ENCODE assay signal across 33 cellular contexts in the genomic region with DNA sequence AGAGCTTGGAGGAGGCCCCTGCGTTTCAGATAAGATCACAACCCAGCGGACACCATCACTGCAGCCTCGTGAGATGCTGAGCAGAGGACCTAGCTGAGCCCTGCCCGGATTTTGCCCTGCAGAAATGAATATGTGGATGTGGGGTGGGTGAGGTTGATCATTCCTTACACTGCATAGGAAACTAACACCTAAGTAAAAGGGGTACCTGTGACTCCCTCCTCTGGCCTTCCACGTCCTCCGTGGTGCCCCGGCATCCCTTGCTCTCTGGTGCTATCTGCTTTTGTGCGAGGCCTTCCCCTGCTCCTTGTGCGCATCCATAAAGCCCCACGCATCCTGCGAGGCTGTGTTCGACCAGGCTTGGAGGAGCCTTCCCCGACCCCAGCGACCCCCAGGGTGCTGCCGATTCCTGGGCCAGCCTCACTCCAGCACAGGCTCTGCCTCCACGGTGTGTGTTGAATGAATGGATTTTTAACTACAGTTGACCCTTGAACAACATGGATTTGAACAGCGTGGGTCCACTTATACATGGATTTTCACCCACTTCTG. TPM values are rescaled to one million over a fixed set of nuclear protein-coding genes. Genes with fewer than 3 reads are reported as not detected.
"Had no signal": no experiment of that assay in that cellular context is flagged by ENCODE, and none has a peak within 500 bp of the region (broad histone marks: within the 10 kb centered on the region; RNA-seq: fewer than 3 reads in every experiment).

No MANE protein-coding gene starts in this region.

- H3K4me2 ChIP-seq: smooth muscle cell had no signal

- H3K9me3 ChIP-seq: ascending aorta, neutrophil, pancreas, prostate gland, stomach, thyroid gland had no signal

- H3K4me1 ChIP-seq: ascending aorta, pancreas, prostate gland, stomach had no signal

- H3K27ac Mint-ChIP-seq: activated naive CD4-positive, alpha-beta T cell treated with anti-CD3 and anti-CD28 coated beads, Interleukin-2, amount 10 ng/mL, durations not matched to agents 7 days and 5 days; activated naive CD8-positive, alpha-beta T cell treated with anti-CD3 and anti-CD28 coated beads, Interleukin-2, amount 10 ng/mL, durations not matched to agents 7 days and 5 days; memory B cell; natural killer cell; stimulated activated naive B cell treated with anti-CD40 and anti-IgM and Interleukin-4, amounts not matched to agents 10 μg/mL and 1 μg/mL and 100 μg/mL, for 72 hours; T-helper 1 cell treated with Interleukin-12 subunit alpha and Interleukin-12 subunit beta and Interleukin-4 antibody, amounts not matched to agents 30 μg/mL and 1 μg/mL, for 36 hours had no signal

- H3K36me3 Mint-ChIP-seq: activated naive CD4-positive, alpha-beta T cell treated with anti-CD3 and anti-CD28 coated beads, Interleukin-2, amount 10 ng/mL, durations not matched to agents 7 days and 5 days; activated naive CD8-positive, alpha-beta T cell treated with anti-CD3 and anti-CD28 coated beads, Interleukin-2, amount 10 ng/mL, durations not matched to agents 7 days and 5 days; memory B cell; natural killer cell had no signal

- ATAC-seq: activated CD4-positive, CD25-positive, alpha-beta regulatory T cell treated with anti-CD3 and anti-CD28 coated beads, Interleukin-2, amount 50 U/mL, for 24 hours; esophagus mucosa; left colon; natural killer cell; pancreas; stimulated activated naive B cell treated with anti-CD40 and anti-IgM and Interleukin-4, amounts not matched to agents 10 μg/mL and 1 μg/mL and 100 μg/mL, for 72 hours had no signal

- H3K36me3 ChIP-seq: ascending aorta, brain microvascular endothelial cell, neutrophil, pancreas, prostate gland, stomach, thyroid gland had no signal

- H3K9me3 Mint-ChIP-seq: activated naive CD8-positive, alpha-beta T cell treated with anti-CD3 and anti-CD28 coated beads, Interleukin-2, amount 10 ng/mL, durations not matched to agents 7 days and 5 days; memory B cell; natural killer cell; stimulated activated naive B cell treated with anti-CD40 and anti-IgM and Interleukin-4, amounts not matched to agents 10 μg/mL and 1 μg/mL and 100 μg/mL, for 72 hours; T-helper 1 cell treated with Interleukin-12 subunit alpha and Interleukin-12 subunit beta and Interleukin-4 antibody, amounts not matched to agents 30 μg/mL and 1 μg/mL, for 36 hours had no signal

- H3K4me1 Mint-ChIP-seq: activated naive CD4-positive, alpha-beta T cell treated with anti-CD3 and anti-CD28 coated beads, Interleukin-2, amount 10 ng/mL, durations not matched to agents 7 days and 5 days; activated naive CD8-positive, alpha-beta T cell treated with anti-CD3 and anti-CD28 coated beads, Interleukin-2, amount 10 ng/mL, durations not matched to agents 7 days and 5 days; memory B cell; natural killer cell; stimulated activated naive B cell treated with anti-CD40 and anti-IgM and Interleukin-4, amounts not matched to agents 10 μg/mL and 1 μg/mL and 100 μg/mL, for 72 hours had no signal

- H3K4me3 Mint-ChIP-seq: activated naive CD4-positive, alpha-beta T cell treated with anti-CD3 and anti-CD28 coated beads, Interleukin-2, amount 10 ng/mL, durations not matched to agents 7 days and 5 days; activated naive CD8-positive, alpha-beta T cell treated with anti-CD3 and anti-CD28 coated beads, Interleukin-2, amount 10 ng/mL, durations not matched to agents 7 days and 5 days; memory B cell; natural killer cell; stimulated activated naive B cell treated with anti-CD40 and anti-IgM and Interleukin-4, amounts not matched to agents 10 μg/mL and 1 μg/mL and 100 μg/mL, for 72 hours; T-helper 1 cell treated with Interleukin-12 subunit alpha and Interleukin-12 subunit beta and Interleukin-4 antibody, amounts not matched to agents 30 μg/mL and 1 μg/mL, for 36 hours had no signal

- H3K27ac ChIP-seq: ascending aorta, brain microvascular endothelial cell, neutrophil, pancreas, prostate gland, stomach, VCaP had no signal

- H3K4me3 ChIP-seq: ascending aorta, pancreas, prostate gland, smooth muscle cell, stomach, thyroid gland had no signal

- H3K27me3 ChIP-seq: ascending aorta, brain microvascular endothelial cell, neutrophil, pancreas, thyroid gland had no signal

- H3K27me3 Mint-ChIP-seq: activated naive CD4-positive, alpha-beta T cell treated with anti-CD3 and anti-CD28 coated beads, Interleukin-2, amount 10 ng/mL, durations not matched to agents 7 days and 5 days; activated naive CD8-positive, alpha-beta T cell treated with anti-CD3 and anti-CD28 coated beads, Interleukin-2, amount 10 ng/mL, durations not matched to agents 7 days and 5 days had no signal

- DNase-seq: activated CD4-positive, alpha-beta T cell treated with anti-CD3 and anti-CD28 coated beads for 48 hours; activated CD4-positive, alpha-beta T cell treated with anti-CD3 and anti-CD28 coated beads, Interleukin-2, amount 50 U/mL, for 48 hours; activated CD8-positive, alpha-beta memory T cell treated with anti-CD3 and anti-CD28 coated beads for 24 hours; activated gamma-delta T cell; activated naive CD4-positive, alpha-beta T cell treated with anti-CD3 and anti-CD28 coated beads, Interleukin-2, amount 10 ng/mL, durations not matched to agents 7 days and 5 days; activated naive CD8-positive, alpha-beta T cell treated with anti-CD3 and anti-CD28 coated beads, Interleukin-2, amount 10 ng/mL, durations not matched to agents 7 days and 5 days; activated T-cell treated with anti-CD3 and anti-CD28 coated beads, Interleukin-2, amount 50 U/mL, for 1 hour; brain microvascular endothelial cell; central memory CD4-positive, alpha-beta T cell; foreskin fibroblast; hippocampal formation; left colon; natural killer cell; retina; stimulated activated CD4-positive, alpha-beta T cell treated with anti-CD3 and anti-CD28 coated beads, Interleukin-15, amount 100 ng/mL, for 24 hours; stimulated activated CD4-positive, alpha-beta T cell treated with anti-CD3 and anti-CD28 coated beads, Interleukin-2, amount 100 ng/mL, for 24 hours; stimulated activated naive B cell treated with anti-CD40 and anti-IgM and Interleukin-4, amounts not matched to agents 10 μg/mL and 1 μg/mL and 100 μg/mL, for 72 hours; stomach; T-helper 9 cell; thyroid gland had no signal

RNA-seq across cellular contexts. Expression of a gene that starts 25.6 kb away (rescaled TPM):
- total RNA-seq: activated naive CD8-positive, alpha-beta T cell treated with anti-CD3 and anti-CD28 coated beads, Interleukin-2, amount 10 ng/mL, durations not matched to agents 7 days and 5 days; ascending aorta; lower leg skin; mononuclear cell; natural killer cell; pancreas; smooth muscle cell; thyroid gland had no signal
- polyA plus RNA-seq: keratinocyte had no signal

RNA-seq across cellular contexts. Expression of a gene that starts 37.9 kb away (rescaled TPM):
- total RNA-seq: activated naive CD8-positive, alpha-beta T cell treated with anti-CD3 and anti-CD28 coated beads, Interleukin-2, amount 10 ng/mL, durations not matched to agents 7 days and 5 days; mononuclear cell; natural killer cell had no signal
- polyA plus RNA-seq: keratinocyte had no signal
